Comparison of ENCODE assay signal across 17 cellular contexts in genomic region chr20:58069796-58070663, GRCh38.
"Had no signal": no experiment of that assay in that cellular context is flagged by ENCODE, and none has a peak within 500 bp of the region (broad histone marks: within the 10 kb centered on the region; RNA-seq: fewer than 3 reads in every experiment).

No MANE protein-coding gene starts in this region.

- H3K36me3 ChIP-seq: SJSA1, tibial artery had no signal

- H3K4me3 ChIP-seq: body of pancreas, SJSA1, tibial artery had no signal

- H3K4me1 ChIP-seq: body of pancreas, tibial artery had no signal

- H3K27me3 ChIP-seq: body of pancreas, SJSA1, tibial artery had no signal

- H3K27ac ChIP-seq: body of pancreas, SJSA1, tibial artery had no signal

- H3K9me3 ChIP-seq: body of pancreas, SJSA1, tibial artery had no signal

- DNase-seq: activated CD4-positive, alpha-beta T cell treated with anti-CD3 and anti-CD28 coated beads, Interleukin-2, amount 50 U/mL, for 1 hour; activated CD4-positive, CD25-positive, alpha-beta regulatory T cell treated with anti-CD3 and anti-CD28 coated beads, Interleukin-2, amount 50 U/mL, for 72 hours; activated naive CD4-positive, alpha-beta T cell treated with anti-CD3 and anti-CD28 coated beads for 36 hours; activated T-cell treated with anti-CD3 and anti-CD28 coated beads, Interleukin-2, amount 50 U/mL, for 1 hour; body of pancreas; caudate nucleus; hippocampal formation; left colon; occipital lobe; retina; stimulated activated CD4-positive, alpha-beta T cell treated with anti-CD3 and anti-CD28 coated beads, Interleukin-2, amount 100 ng/mL, for 24 hours; stimulated activated naive CD8-positive, alpha-beta T cell treated with anti-CD3 and anti-CD28 coated beads, Interleukin-15, Interleukin-2, amounts not matched to agents 100 U/mL and 50 U/mL, for 24 hours; substantia nigra; T-helper 17 cell had no signal

- ATAC-seq: activated T-helper 17 cell treated with anti-CD3 and anti-CD28 coated beads, Interleukin-2, amount 50 U/mL, for 72 hours; body of pancreas; left colon; stimulated activated naive CD8-positive, alpha-beta T cell treated with anti-CD3 and anti-CD28 coated beads, Interleukin-15, Interleukin-2, amounts not matched to agents 100 U/mL and 50 U/mL, for 24 hours; T-helper 17 cell had no signal
